Comparison of ENCODE assay signal across 2 cellular contexts in genomic region chr4:188246488-188246887, GRCh38.
TF ChIP-seq lines count a peak whose summit lies in the region.

No MANE protein-coding gene starts in this region.

TF ChIP-seq in SK-N-SH, 30 proteins besides CTCF, POLR2A, EP300 and RAD21 (continued from another document):
- TF ChIP-seq, protein P1, sequence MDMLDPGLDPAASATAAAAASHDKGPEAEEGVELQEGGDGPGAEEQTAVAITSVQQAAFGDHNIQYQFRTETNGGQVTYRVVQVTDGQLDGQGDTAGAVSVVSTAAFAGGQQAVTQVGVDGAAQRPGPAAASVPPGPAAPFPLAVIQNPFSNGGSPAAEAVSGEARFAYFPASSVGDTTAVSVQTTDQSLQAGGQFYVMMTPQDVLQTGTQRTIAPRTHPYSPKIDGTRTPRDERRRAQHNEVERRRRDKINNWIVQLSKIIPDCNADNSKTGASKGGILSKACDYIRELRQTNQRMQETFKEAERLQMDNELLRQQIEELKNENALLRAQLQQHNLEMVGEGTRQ (IDR thresholded peaks at IDR 0.05; ENCODE audit: borderline replicate concordance, low read depth, low read length), result no peak
- TF ChIP-seq, protein P2, sequence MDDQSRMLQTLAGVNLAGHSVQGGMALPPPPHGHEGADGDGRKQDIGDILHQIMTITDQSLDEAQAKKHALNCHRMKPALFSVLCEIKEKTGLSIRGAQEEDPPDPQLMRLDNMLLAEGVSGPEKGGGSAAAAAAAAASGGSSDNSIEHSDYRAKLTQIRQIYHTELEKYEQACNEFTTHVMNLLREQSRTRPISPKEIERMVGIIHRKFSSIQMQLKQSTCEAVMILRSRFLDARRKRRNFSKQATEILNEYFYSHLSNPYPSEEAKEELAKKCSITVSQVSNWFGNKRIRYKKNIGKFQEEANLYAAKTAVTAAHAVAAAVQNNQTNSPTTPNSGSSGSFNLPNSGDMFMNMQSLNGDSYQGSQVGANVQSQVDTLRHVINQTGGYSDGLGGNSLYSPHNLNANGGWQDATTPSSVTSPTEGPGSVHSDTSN (IDR thresholded peaks at IDR 0.05), result no peak
- TF ChIP-seq, protein P3, sequence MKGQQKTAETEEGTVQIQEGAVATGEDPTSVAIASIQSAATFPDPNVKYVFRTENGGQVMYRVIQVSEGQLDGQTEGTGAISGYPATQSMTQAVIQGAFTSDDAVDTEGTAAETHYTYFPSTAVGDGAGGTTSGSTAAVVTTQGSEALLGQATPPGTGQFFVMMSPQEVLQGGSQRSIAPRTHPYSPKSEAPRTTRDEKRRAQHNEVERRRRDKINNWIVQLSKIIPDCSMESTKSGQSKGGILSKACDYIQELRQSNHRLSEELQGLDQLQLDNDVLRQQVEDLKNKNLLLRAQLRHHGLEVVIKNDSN (IDR thresholded peaks at IDR 0.05; ENCODE audit: borderline replicate concordance, low read depth), result no peak
- no peak for TF ChIP-seq POLR2AphosphoS5 (IDR thresholded peaks at IDR 0.05; ENCODE audit: low read depth, low read length)
- no peak for TF ChIP-seq YY1 (IDR thresholded peaks at IDR 0.05; ENCODE audit: low read depth)
- no peak for TF ChIP-seq CHD2 (IDR thresholded peaks at IDR 0.05; ENCODE audit: low read length, partially characterized antibody)
- TF ChIP-seq SMC3 (IDR thresholded peaks at IDR 0.05; ENCODE audit: low read depth, low read length), result no peak

TF ChIP-seq in SK-N-SH treated with all-trans-retinoic acid at 6 μM for 48 hours, 23 proteins besides CTCF, POLR2A, EP300 and RAD21 (continued from another document):
- TF ChIP-seq, protein P4, sequence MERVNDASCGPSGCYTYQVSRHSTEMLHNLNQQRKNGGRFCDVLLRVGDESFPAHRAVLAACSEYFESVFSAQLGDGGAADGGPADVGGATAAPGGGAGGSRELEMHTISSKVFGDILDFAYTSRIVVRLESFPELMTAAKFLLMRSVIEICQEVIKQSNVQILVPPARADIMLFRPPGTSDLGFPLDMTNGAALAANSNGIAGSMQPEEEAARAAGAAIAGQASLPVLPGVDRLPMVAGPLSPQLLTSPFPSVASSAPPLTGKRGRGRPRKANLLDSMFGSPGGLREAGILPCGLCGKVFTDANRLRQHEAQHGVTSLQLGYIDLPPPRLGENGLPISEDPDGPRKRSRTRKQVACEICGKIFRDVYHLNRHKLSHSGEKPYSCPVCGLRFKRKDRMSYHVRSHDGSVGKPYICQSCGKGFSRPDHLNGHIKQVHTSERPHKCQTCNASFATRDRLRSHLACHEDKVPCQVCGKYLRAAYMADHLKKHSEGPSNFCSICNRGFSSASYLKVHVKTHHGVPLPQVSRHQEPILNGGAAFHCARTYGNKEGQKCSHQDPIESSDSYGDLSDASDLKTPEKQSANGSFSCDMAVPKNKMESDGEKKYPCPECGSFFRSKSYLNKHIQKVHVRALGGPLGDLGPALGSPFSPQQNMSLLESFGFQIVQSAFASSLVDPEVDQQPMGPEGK (CRISPR knock-in tag; IDR thresholded peaks at IDR 0.05; ENCODE audit: borderline replicate concordance), result no peak
- TF ChIP-seq ZFP3 (CRISPR knock-in tag; IDR thresholded peaks at IDR 0.05), result no peak
- no peak for TF ChIP-seq ZNF565 (CRISPR knock-in tag; conservative IDR thresholded peaks at IDR 0.05; ENCODE audit: low read depth)
- no peak for TF ChIP-seq ZC3H10 (CRISPR knock-in tag; IDR thresholded peaks at IDR 0.05)
- no peak for TF ChIP-seq SNAI2 (CRISPR knock-in tag; IDR thresholded peaks at IDR 0.05)
TF ChIP-seq in SK-N-SH treated with all-trans-retinoic acid at 6 μM for 48 hours: peak in this region for 0.
